Comparison of ENCODE assay signal across 1 cellular context in the genomic region with DNA sequence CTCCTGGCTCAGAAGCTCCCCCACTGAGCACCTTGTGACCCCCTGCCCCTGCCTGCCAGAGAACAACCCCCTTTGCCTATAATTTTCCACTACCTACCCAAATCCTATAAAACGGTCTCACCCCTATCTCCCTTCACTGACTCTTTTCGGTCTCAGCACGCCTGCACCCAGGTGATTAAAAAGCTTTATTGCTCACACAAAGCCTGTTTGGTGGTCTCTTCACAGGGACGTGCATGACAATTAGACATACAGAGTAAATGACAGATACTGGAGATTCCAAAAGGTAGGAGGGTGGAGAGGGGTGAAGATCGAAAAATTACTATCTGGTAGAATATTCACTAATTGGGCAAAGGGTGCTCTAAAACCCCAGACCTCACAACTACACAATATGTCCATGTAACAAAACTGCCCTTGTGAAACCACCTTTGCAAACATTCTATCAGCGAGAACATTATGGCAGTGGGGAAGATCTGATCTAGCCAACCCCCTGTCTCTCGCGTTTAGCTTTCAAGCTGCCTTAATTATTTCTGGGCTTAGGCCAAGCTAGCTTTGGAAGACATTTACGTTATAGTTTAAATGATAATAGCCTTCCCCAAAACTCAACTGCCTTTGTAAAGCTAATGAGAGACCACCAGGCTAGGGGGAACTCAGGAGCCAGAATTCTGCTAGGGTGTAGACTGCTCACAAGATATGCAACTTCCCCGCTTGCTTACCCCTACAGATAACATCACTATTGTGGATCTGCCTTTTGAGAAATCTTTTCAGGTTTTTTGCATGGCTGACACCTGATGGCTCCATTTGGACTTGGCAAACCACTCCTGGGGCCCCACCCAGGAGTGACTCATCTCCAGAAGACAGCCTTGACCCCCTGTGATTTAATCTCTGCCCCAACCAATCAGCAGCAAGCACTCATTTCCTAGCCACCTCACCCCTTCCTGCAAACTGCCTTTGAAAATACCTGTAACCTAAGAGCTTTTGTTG.
TF ChIP-seq lines count a peak whose summit lies in the region.

No MANE protein-coding gene starts in this region.

TF ChIP-seq in GM23338, 12 proteins besides CTCF, POLR2A, EP300 and RAD21 (continued from another document):
- TF ChIP-seq ZNF462 (CRISPR knock-in tag; IDR thresholded peaks at IDR 0.05) (peak; percentile 55), ZNF114 (CRISPR knock-in tag; IDR thresholded peaks at IDR 0.05) (0 out of 2 replicates have a peak, but pooled peaks have one; percentile 68), NANOG (IDR thresholded peaks at IDR 0.05; ENCODE audit: borderline replicate concordance) (peak; percentile 39; the same call in 1 of the 2 replicates), ZNF331 (CRISPR knock-in tag; IDR thresholded peaks at IDR 0.05; ENCODE audit: low read depth) (no peak), CREB1 (CRISPR knock-in tag; IDR thresholded peaks at IDR 0.05; ENCODE audit: low read depth) (peak; percentile 45; the same call in 1 of the 2 replicates)
